24 cellular contexts compared by ENCODE assay signal in genomic region chr7:141055146-141055545, GRCh38. TPM values are rescaled to one million over a fixed set of nuclear protein-coding genes. Genes with fewer than 3 reads are reported as not detected.
"Had no signal": no experiment of that assay in that cellular context is flagged by ENCODE, and none has a peak within 500 bp of the region (broad histone marks: within the 10 kb centered on the region; RNA-seq: fewer than 3 reads in every experiment).

No MANE protein-coding gene starts in this region.

- H3K36me3 Mint-ChIP-seq: mesothelial cell of epicardium had no signal

- H3K36me3 ChIP-seq: esophagus squamous epithelium, gastrocnemius medialis, heart right ventricle, left lung, lower lobe of right lung had no signal

- H3K27ac Mint-ChIP-seq: mesothelial cell of epicardium had no signal

- H3K9me3 ChIP-seq: gastrocnemius medialis, mucosa of descending colon had no signal

- ATAC-seq: gastrocnemius medialis, heart right ventricle, left cardiac atrium, left lung, left ventricle myocardium superior, lower lobe of right lung, mucosa of descending colon had no signal

- H3K4me3 ChIP-seq: coronary artery, dorsolateral prefrontal cortex, esophagus squamous epithelium, gastrocnemius medialis, heart right ventricle, left lung, lower lobe of right lung, mucosa of descending colon had no signal

- H3K9me3 Mint-ChIP-seq: mesothelial cell of epicardium had no signal

- DNase-seq: dermis blood vessel endothelial cell; dorsolateral prefrontal cortex; effector CD4-positive, alpha-beta T cell; effector memory CD4-positive, alpha-beta T cell; esophagus squamous epithelium; foreskin fibroblast; foreskin melanocyte; gastrocnemius medialis; glutamatergic neuron; head of caudate nucleus; heart right ventricle; hippocampal formation; left cardiac atrium; left lung; left ventricle myocardium superior; lower lobe of right lung; mesenchymal stem cell; mucosa of descending colon had no signal

- FAIRE-seq: colon, endothelial cell of umbilical vein, islet of Langerhans, keratinocyte had no signal

- H3K4me1 ChIP-seq: esophagus squamous epithelium, gastrocnemius medialis, heart right ventricle, left lung, lower lobe of right lung had no signal

- H3K27me3 ChIP-seq: dorsolateral prefrontal cortex, gastrocnemius medialis, left lung had no signal

- H3K4me1 Mint-ChIP-seq: mesothelial cell of epicardium had no signal

- H3K4me3 Mint-ChIP-seq: mesothelial cell of epicardium had no signal

- H3K27ac ChIP-seq: coronary artery, dorsolateral prefrontal cortex, esophagus squamous epithelium, gastrocnemius medialis, heart right ventricle, left lung, lower lobe of right lung had no signal

RNA-seq across cellular contexts. Expression of gene TMEM178B, which starts 18.7 kb away (rescaled TPM):
- total RNA-seq: endothelial cell of umbilical vein had no signal
- polyA plus RNA-seq: endothelial cell of umbilical vein, keratinocyte had no signal
